ENCODE assay signal across 19 cellular contexts in genomic region chr14:98175436-98175835, GRCh38.
DNase-seq lines count a peak whose midpoint lies in the region; ATAC-seq, FAIRE-seq and TF ChIP-seq lines count a peak whose summit lies in the region.
"Had no signal": no experiment of that assay in that cellular context is flagged by ENCODE, and none has a peak within 500 bp of the region (broad histone marks: within the 10 kb centered on the region; RNA-seq: fewer than 3 reads in every experiment).

No MANE protein-coding gene starts in this region.

- H3K4me3 Mint-ChIP-seq in T-helper 17 cell = peak overlapping the region; percentile 85
- peak overlapping the region; percentile 56 for H3K4me3 Mint-ChIP-seq in activated naive CD8-positive, alpha-beta T cell treated with anti-CD3 and anti-CD28 coated beads, Interleukin-2, amount 50 U/mL, for 24 hours
- H3K4me3 Mint-ChIP-seq: IgD-negative memory B cell had no signal

- no peaks in the 10 kb centered on the region for H3K36me3 ChIP-seq in stomach
- H3K36me3 ChIP-seq: ascending aorta, lower lobe of right lung, spleen had no signal

- no peaks in the 10 kb centered on the region for H3K9me3 Mint-ChIP-seq in activated naive CD8-positive, alpha-beta T cell treated with anti-CD3 and anti-CD28 coated beads, Interleukin-2, amount 50 U/mL, for 24 hours

- H3K9me3 ChIP-seq in T-helper 17 cell (ENCODE audit: control insufficient read depth, low read length, poor library complexity, severe bottlenecking) = no peaks in the 10 kb centered on the region
- no peaks in the 10 kb centered on the region for H3K9me3 ChIP-seq in stomach
- H3K9me3 ChIP-seq: ascending aorta, lower lobe of right lung, spleen had no signal

- H3K36me3 Mint-ChIP-seq in T-helper 17 cell (ENCODE audit: low read depth) = no peaks in the 10 kb centered on the region
- H3K36me3 Mint-ChIP-seq in activated naive CD8-positive, alpha-beta T cell treated with anti-CD3 and anti-CD28 coated beads, Interleukin-2, amount 50 U/mL, for 24 hours (ENCODE audit: low read depth) = no peaks in the 10 kb centered on the region
- H3K36me3 Mint-ChIP-seq: IgD-negative memory B cell had no signal

- FAIRE-seq in urothelium cell line (lab: Jason Lieb, UNC) = no peak
- FAIRE-seq: frontal cortex, islet of Langerhans had no signal

- H3K27ac Mint-ChIP-seq in T-helper 17 cell = peak overlapping the region; percentile 100
- H3K27ac Mint-ChIP-seq in activated naive CD8-positive, alpha-beta T cell treated with anti-CD3 and anti-CD28 coated beads, Interleukin-2, amount 50 U/mL, for 24 hours = peak overlapping the region; percentile 98

- TF ChIP-seq CTCF in stomach (IDR thresholded peaks at IDR 0.05) = no peak

- no peak overlapping the region for H3K4me3 ChIP-seq in stomach
- H3K4me3 ChIP-seq: ascending aorta, lower lobe of right lung, spleen had no signal

- no peaks in the 10 kb centered on the region for H3K27me3 ChIP-seq in stomach
- H3K27me3 ChIP-seq: ascending aorta, spleen had no signal

- no peak for TF ChIP-seq EP300 in stomach (IDR thresholded peaks at IDR 0.05)

- ATAC-seq in T-helper 17 cell = peak; percentile 16
- ATAC-seq in activated naive CD8-positive, alpha-beta T cell treated with anti-CD3 and anti-CD28 coated beads, Interleukin-2, amount 50 U/mL, for 24 hours = no peak
- ATAC-seq in HG03565 (IDR thresholded peaks at IDR 0.05; ENCODE audit: unreplicated experiment) = no peak
- ATAC-seq: lower lobe of right lung had no signal

- no peak for TF ChIP-seq POLR2A in stomach (IDR thresholded peaks at IDR 0.05)

- H3K4me1 Mint-ChIP-seq in T-helper 17 cell = peaks cover 83% of the 10 kb centered on the region
- H3K4me1 Mint-ChIP-seq in activated naive CD8-positive, alpha-beta T cell treated with anti-CD3 and anti-CD28 coated beads, Interleukin-2, amount 50 U/mL, for 24 hours = peaks cover 100% of the 10 kb centered on the region
- H3K4me1 Mint-ChIP-seq: IgD-negative memory B cell had no signal

- H3K27ac ChIP-seq in stomach = no peak overlapping the region
- H3K27ac ChIP-seq: ascending aorta, lower lobe of right lung had no signal

- intact Hi-C loops in stomach (cut with DNase I; ENCODE audit: low total_unique reads) = no loop called here

- H3K27me3 Mint-ChIP-seq in T-helper 17 cell = no peaks in the 10 kb centered on the region
- no peaks in the 10 kb centered on the region for H3K27me3 Mint-ChIP-seq in activated naive CD8-positive, alpha-beta T cell treated with anti-CD3 and anti-CD28 coated beads, Interleukin-2, amount 50 U/mL, for 24 hours

- H3K4me1 ChIP-seq in stomach = no peaks in the 10 kb centered on the region
- H3K4me1 ChIP-seq: ascending aorta, lower lobe of right lung had no signal

- peak in 5 of 6 experiments; percentile 25 to 53 (median 38) for DNase-seq in stimulated activated naive CD4-positive, alpha-beta T cell (lab: John Stamatoyannopoulos, UW)
- no peak for DNase-seq in stimulated activated naive CD4-positive, alpha-beta T cell treated with Interleukin-2 at 50 U/mL for 16 hours (lab: John Stamatoyannopoulos, UW)
- DNase-seq in T-helper 17 cell (no peak), urothelium cell line (ENCODE audit: low spot score) (no peak), stomach (no peak)
- no peak for DNase-seq in activated naive CD8-positive, alpha-beta T cell treated with anti-CD3 and anti-CD28 coated beads, Interleukin-2, amount 50 U/mL, for 24 hours
- DNase-seq: activated CD4-positive, alpha-beta T cell treated with anti-CD3 and anti-CD28 coated beads for 48 hours; GOT3; hypothalamus; lower lobe of right lung; NCI-H2171 treated with DMSO at 0.1 percent for 48 hours; NCI-H526; spleen; stimulated activated CD4-positive, alpha-beta T cell treated with anti-CD3 and anti-CD28 coated beads, Interleukin-4, amount 100 ng/mL, for 4 hours had no signal

- WGBS in stomach, 5 donors = 78 to 93% (median 89%) methylated on average over 4 of the region's 4 CpGs

Comparison
In these comparisons a context has a peak if more than half of its experiments do, and no peak if none do; other contexts are left out.
1. DNase-seq: peak in stimulated activated naive CD4-positive, alpha-beta T cell (5 of 6); none in stimulated activated naive CD4-positive, alpha-beta T cell treated with Interleukin-2 at 50 U/mL for 16 hours (single experiment), T-helper 17 cell (0 of 3), activated naive CD8-positive, alpha-beta T cell treated with anti-CD3 and anti-CD28 coated beads, Interleukin-2, amount 50 U/mL, for 24 hours (single experiment), urothelium cell line (single experiment) and stomach (single experiment).